1 cellular context compared by ENCODE assay signal in genomic region chr16:69413045-69413664, GRCh38.
TF ChIP-seq lines count a peak whose summit lies in the region.

No MANE protein-coding gene starts in this region.

TF ChIP-seq in HepG2, 621 proteins besides CTCF, POLR2A, EP300 and RAD21 (continued from another document and continues in another):
- no peak for TF ChIP-seq ZNF142 (CRISPR knock-in tag; IDR thresholded peaks at IDR 0.05)
- peak; percentile 58; the same call in 1 of the 2 replicates for TF ChIP-seq CBX5 (CRISPR knock-in tag; IDR thresholded peaks at IDR 0.05; ENCODE audit: borderline replicate concordance)
- 0 out of 2 replicates have a peak, but pooled peaks have one; percentile 51 for TF ChIP-seq ZNF430 (CRISPR knock-in tag; IDR thresholded peaks at IDR 0.05)
- no peak; the same call in 1 of the 2 replicates for TF ChIP-seq ELF1 (CRISPR knock-in tag; IDR thresholded peaks at IDR 0.05)
- no peak for TF ChIP-seq EHMT2 (IDR thresholded peaks at IDR 0.05; ENCODE audit: borderline replicate concordance, low read depth, low read length)
- no peak for TF ChIP-seq CENPT (CRISPR knock-in tag; IDR thresholded peaks at IDR 0.05; ENCODE audit: low read depth)
- peak; percentile 49; the same call in 1 of the 2 replicates for TF ChIP-seq SPEN (CRISPR knock-in tag; IDR thresholded peaks at IDR 0.05; ENCODE audit: low read depth)
- peak; percentile 89 for TF ChIP-seq RCOR2 (CRISPR knock-in tag; IDR thresholded peaks at IDR 0.05)
- TF ChIP-seq ZNF503 (CRISPR knock-in tag; IDR thresholded peaks at IDR 0.05), result 0 out of 2 replicates have a peak, but pooled peaks have one; percentile 21
- TF ChIP-seq IRF9 (CRISPR knock-in tag; IDR thresholded peaks at IDR 0.05; ENCODE audit: borderline replicate concordance), result 0 out of 2 replicates have a peak, but pooled peaks have one; percentile 73
- peak; percentile 58; the same call in 1 of the 2 replicates for TF ChIP-seq MAX (IDR thresholded peaks at IDR 0.05)
- 0 out of 2 replicates have a peak, but pooled peaks have one; percentile 11 for TF ChIP-seq MYC (CRISPR knock-in tag; IDR thresholded peaks at IDR 0.05; ENCODE audit: borderline replicate concordance)
- peak; percentile 87 for TF ChIP-seq HNF1B (CRISPR knock-in tag; IDR thresholded peaks at IDR 0.05)
- peak; percentile 46; the same call in 1 of the 2 replicates for TF ChIP-seq MIER3 (CRISPR knock-in tag; IDR thresholded peaks at IDR 0.05; ENCODE audit: borderline replicate concordance)
- TF ChIP-seq ZMYM3 (CRISPR knock-in tag; IDR thresholded peaks at IDR 0.05), result peak; percentile 96
- no peak for TF ChIP-seq ZNF839 (CRISPR knock-in tag; IDR thresholded peaks at IDR 0.05; ENCODE audit: borderline replicate concordance)
- peak; percentile 66; the same call in 1 of the 2 replicates for TF ChIP-seq NFATC3 (CRISPR knock-in tag; IDR thresholded peaks at IDR 0.05)
- peak; percentile 79 for TF ChIP-seq ZNF232 (CRISPR knock-in tag; IDR thresholded peaks at IDR 0.05; ENCODE audit: borderline replicate concordance)
- peak; percentile 24; the same call in 1 of the 2 replicates for TF ChIP-seq ZNF264 (CRISPR knock-in tag; IDR thresholded peaks at IDR 0.05)
- no peak for TF ChIP-seq CAMTA2 (CRISPR knock-in tag; IDR thresholded peaks at IDR 0.05; ENCODE audit: borderline replicate concordance)
- peak; percentile 59 for TF ChIP-seq ELF3 (CRISPR knock-in tag; IDR thresholded peaks at IDR 0.05)
- peak; percentile 39 for TF ChIP-seq ZNF883 (CRISPR knock-in tag; IDR thresholded peaks at IDR 0.05; ENCODE audit: not compliant biosample characterization)
- TF ChIP-seq POLR2G (IDR thresholded peaks at IDR 0.05; ENCODE audit: low read depth, low read length), result no peak
- no peak for TF ChIP-seq ZBTB49 (CRISPR knock-in tag; IDR thresholded peaks at IDR 0.05; ENCODE audit: borderline replicate concordance)
- 0 out of 2 replicates have a peak, but pooled peaks have one; percentile 27 for TF ChIP-seq MED13 (CRISPR knock-in tag; IDR thresholded peaks at IDR 0.05)
- TF ChIP-seq TIGD3 (CRISPR knock-in tag; IDR thresholded peaks at IDR 0.05; ENCODE audit: borderline replicate concordance), result no peak
- no peak for TF ChIP-seq ZNF432 (CRISPR knock-in tag; IDR thresholded peaks at IDR 0.05; ENCODE audit: borderline replicate concordance)
- TF ChIP-seq ZBTB7B (CRISPR knock-in tag; IDR thresholded peaks at IDR 0.05), result peak; percentile 67; the same call in 1 of the 2 replicates
- TF ChIP-seq ZNF460 (CRISPR knock-in tag; IDR thresholded peaks at IDR 0.05; ENCODE audit: borderline replicate concordance), result 0 out of 2 replicates have a peak, but pooled peaks have one; percentile 43
- TF ChIP-seq NCOA2 (CRISPR knock-in tag; IDR thresholded peaks at IDR 0.05), result peak; percentile 83
- no peak for TF ChIP-seq CENPX (CRISPR knock-in tag; IDR thresholded peaks at IDR 0.05)
- TF ChIP-seq YEATS2 (CRISPR knock-in tag; IDR thresholded peaks at IDR 0.05; ENCODE audit: borderline replicate concordance), result peak; percentile 36; the same call in 1 of the 2 replicates
- no peak for TF ChIP-seq ZNF263 (CRISPR knock-in tag; IDR thresholded peaks at IDR 0.05)
- TF ChIP-seq NAIF1 (CRISPR knock-in tag; IDR thresholded peaks at IDR 0.05; ENCODE audit: borderline replicate concordance), result peak; percentile 21; the same call in 1 of the 2 replicates
- TF ChIP-seq KAT7 (CRISPR knock-in tag; IDR thresholded peaks at IDR 0.05; ENCODE audit: borderline replicate concordance), result peak; percentile 36; the same call in 1 of the 2 replicates
- TF ChIP-seq ZNF552 (CRISPR knock-in tag; IDR thresholded peaks at IDR 0.05; ENCODE audit: borderline replicate concordance), result no peak
- peak; percentile 66; the same call in 1 of the 2 replicates for TF ChIP-seq ZNF501 (CRISPR knock-in tag; IDR thresholded peaks at IDR 0.05)
- TF ChIP-seq NR2F2 (IDR thresholded peaks at IDR 0.05; ENCODE audit: borderline replicate concordance, low read depth), result peak; percentile 42; the same call in 1 of the 2 replicates
- peak; percentile 77 for TF ChIP-seq KDM6A (CRISPR knock-in tag; IDR thresholded peaks at IDR 0.05; ENCODE audit: low read depth)
- TF ChIP-seq NR2F6 (IDR thresholded peaks at IDR 0.05), result peak; percentile 62
- peak; percentile 86 for TF ChIP-seq NR2F6 (CRISPR knock-in tag; IDR thresholded peaks at IDR 0.05)
- TF ChIP-seq LCORL (IDR thresholded peaks at IDR 0.05), result no peak
- peak; percentile 84 for TF ChIP-seq LCORL (CRISPR knock-in tag; IDR thresholded peaks at IDR 0.05)
- no peak for TF ChIP-seq DR1 (CRISPR knock-in tag; IDR thresholded peaks at IDR 0.05)
- no peak for TF ChIP-seq ZBTB44 (CRISPR knock-in tag; IDR thresholded peaks at IDR 0.05)
- peak; percentile 81 for TF ChIP-seq ZNF331 (CRISPR knock-in tag; IDR thresholded peaks at IDR 0.05)
- no peak for TF ChIP-seq HMG20B (CRISPR knock-in tag; conservative IDR thresholded peaks at IDR 0.05)
- peak; percentile 70; the same call in 1 of the 2 replicates for TF ChIP-seq ADNP (CRISPR knock-in tag; IDR thresholded peaks at IDR 0.05)
- TF ChIP-seq GATA4 (IDR thresholded peaks at IDR 0.05; ENCODE audit: borderline replicate concordance, low read depth), result 0 out of 2 replicates have a peak, but pooled peaks have one; percentile 52
- 0 out of 2 replicates have a peak, but pooled peaks have one; percentile 73 for TF ChIP-seq BRD4 (CRISPR knock-in tag; IDR thresholded peaks at IDR 0.05)
- peak; percentile 97; the same call in 1 of the 2 replicates for TF ChIP-seq ZNF615 (CRISPR knock-in tag; IDR thresholded peaks at IDR 0.05; ENCODE audit: borderline replicate concordance)
- no peak for TF ChIP-seq XBP1 (CRISPR knock-in tag; IDR thresholded peaks at IDR 0.05)
- peak; percentile 89 for TF ChIP-seq SALL1 (CRISPR knock-in tag; IDR thresholded peaks at IDR 0.05)
